16 cellular contexts compared by ENCODE assay signal in genomic region chr5:87539839-87540238, GRCh38.
DNase-seq lines count a peak whose midpoint lies in the region; ATAC-seq, FAIRE-seq and TF ChIP-seq lines count a peak whose summit lies in the region.
"Had no signal": no experiment of that assay in that cellular context is flagged by ENCODE, and none has a peak within 500 bp of the region (broad histone marks: within the 10 kb centered on the region; RNA-seq: fewer than 3 reads in every experiment).

No MANE protein-coding gene starts in this region.

- H3K79me1 ChIP-seq in H1 (ENCODE audit: low read depth, low read length) = no peaks in the 10 kb centered on the region

- no peaks in the 10 kb centered on the region for H3K4me1 ChIP-seq in H1 (replicated peaks in 1 of 4; ENCODE audit: control insufficient read depth in 3 of 4, insufficient read depth in 4 of 4, low read length in 3 of 4)
- H3K4me1 ChIP-seq: SJSA1 had no signal

- H2AFZ ChIP-seq in H1 (ENCODE audit: low read length) = no peak overlapping the region
- H2AFZ ChIP-seq: PC-9 had no signal

- no peaks in the 10 kb centered on the region for H3K27me3 ChIP-seq in H1 (replicated peaks in 1 of 4; ENCODE audit: control insufficient read depth in 3 of 4, extremely low read depth in 1 of 4, insufficient read depth in 3 of 4, low read length in 3 of 4)
- H3K27me3 ChIP-seq in WERI-Rb-1 (ENCODE audit: insufficient read depth, low read depth, severe bottlenecking) = no peaks in the 10 kb centered on the region
- H3K27me3 ChIP-seq: SJSA1 had no signal

- H3K9ac ChIP-seq in H1 (replicated peaks in 1 of 4; ENCODE audit: extremely low read depth in 1 of 4, low read depth in 3 of 4, low read length in 3 of 4) = no peak overlapping the region

- no peak overlapping the region for H3K56ac ChIP-seq in H1 (replicated peaks; ENCODE audit: insufficient read length, low read depth, low read length)

- POLR2A ChIA-PET in H1 (lab: Charles Lee; ENCODE audit: partially characterized antibody) = no interaction called here

- no peak for ATAC-seq in GM18858 (IDR thresholded peaks at IDR 0.05; ENCODE audit: unreplicated experiment)

- H3K18ac ChIP-seq in H1 (ENCODE audit: extremely low read depth, low read length) = no peak overlapping the region

- CTCF ChIA-PET in H1 (lab: Charles Lee; ENCODE audit: partially characterized antibody) = no interaction called here

- H4K5ac ChIP-seq in H1 (ENCODE audit: insufficient read length, low read depth, low read length) = no peak overlapping the region

- peak; percentile 66 for TF ChIP-seq CTCF in LNCaP clone FGC (IDR thresholded peaks at IDR 0.05; ENCODE audit: control insufficient read depth, extremely low read depth, insufficient read depth)
- TF ChIP-seq CTCF in H1 (IDR thresholded peaks at IDR 0.05; ENCODE audit: control extremely low read depth in 1 of 3, insufficient read depth in 1 of 3, low read depth in 1 of 3, low read length in 3 of 3) = no peak
- TF ChIP-seq CTCF in WERI-Rb-1 (IDR thresholded peaks at IDR 0.05; ENCODE audit: low read depth, low read length) = no peak

- peak; percentile 16 to 20; a peak in 3 of 4 replicates for TF ChIP-seq RAD21 in H1 (IDR thresholded peaks at IDR 0.05 in 1 of 2, conservative IDR thresholded peaks at IDR 0.05 in 1 of 2; ENCODE audit: low read depth in 2 of 2, low read length in 2 of 2)

- no peaks in the 10 kb centered on the region for H3K79me2 ChIP-seq in H1 (ENCODE audit: control insufficient read depth in 1 of 2, insufficient read depth in 2 of 2, low read length in 2 of 2)

- TF ChIP-seq POLR2A in H1 (IDR thresholded peaks at IDR 0.05; ENCODE audit: control extremely low read depth in 1 of 2, low read depth in 2 of 2, low read length in 2 of 2) = no peak

- no peak overlapping the region for H2BK20ac ChIP-seq in H1 (ENCODE audit: low read length)

- H3K4ac ChIP-seq in H1 (replicated peaks; ENCODE audit: insufficient read length, low read depth, low read length) = no peak overlapping the region

- no peak for FAIRE-seq in H1 (lab: Jason Lieb, UNC)

- H4K20me1 ChIP-seq in H1 (replicated peaks in 1 of 2; ENCODE audit: control insufficient read depth in 1 of 2, insufficient read depth in 2 of 2, low read length in 2 of 2) = no peaks in the 10 kb centered on the region

- H4K91ac ChIP-seq in H1 (replicated peaks; ENCODE audit: insufficient read length, low read length) = no peak overlapping the region

- H3K27ac ChIP-seq in H1 (ENCODE audit: low read depth, low read length) (no peak overlapping the region), WERI-Rb-1 (no peak overlapping the region)
- H3K27ac ChIP-seq: PC-9, SJSA1 had no signal

- no peak overlapping the region for H2BK5ac ChIP-seq in H1 (ENCODE audit: low read depth, low read length)

- H3K4me2 ChIP-seq in H1 (ENCODE audit: insufficient read depth in 1 of 2, low read depth in 2 of 2, low read length in 2 of 2) = no peak overlapping the region
- H3K4me2 ChIP-seq: PC-9 had no signal

- no peak overlapping the region for H4K8ac ChIP-seq in H1 (ENCODE audit: extremely low read depth, insufficient read depth, low read length)

- H2BK120ac ChIP-seq in H1 (replicated peaks; ENCODE audit: low read depth, low read length) = no peak overlapping the region

- H3K23ac ChIP-seq in H1 (ENCODE audit: insufficient read length) = no peak overlapping the region

- peak; percentile 22 for DNase-seq in DMS53 (lab: John Stamatoyannopoulos, UW)
- DNase-seq in DMS53 treated with DMSO at 0.1 percent for 48 hours (lab: John Stamatoyannopoulos, UW; ENCODE audit: unreplicated experiment) = no peak
- peak; percentile 63 for DNase-seq in LNCaP clone FGC (ENCODE audit: low read depth)
- DNase-seq in NCI-H526 treated with DMSO at 0.1 percent for 48 hours (lab: John Stamatoyannopoulos, UW) = peak; percentile 39
- no peak for DNase-seq in H1 (ENCODE audit: low read depth in 1 of 2, low spot score in 2 of 2)
- DNase-seq in NCI-H524 treated with DMSO at 0.1 percent for 48 hours (lab: John Stamatoyannopoulos, UW) = no peak
- DNase-seq in WERI-Rb-1 = no peak
- DNase-seq: CD4-positive, alpha-beta memory T cell; DMS79 treated with DMSO at 0.1 percent for 48 hours; H9; KG1; NCI-H1092; NCI-H146; PC-9 had no signal

- no peaks in the 10 kb centered on the region for H3K9me3 ChIP-seq in H1 (ENCODE audit: insufficient read depth in 2 of 2, low read depth in 1 of 2, low read length in 1 of 2)
- no peaks in the 10 kb centered on the region for H3K9me3 ChIP-seq in WERI-Rb-1 (ENCODE audit: severe bottlenecking)
- H3K9me3 ChIP-seq: SJSA1 had no signal

- H2AK5ac ChIP-seq in H1 (ENCODE audit: low read depth, low read length) = no peak overlapping the region

- H2BK12ac ChIP-seq in H1 (ENCODE audit: low read depth, low read length) = no peak overlapping the region

- no peak overlapping the region for H2BK15ac ChIP-seq in H1 (ENCODE audit: low read length)

- no peak overlapping the region for H3K14ac ChIP-seq in H1 (ENCODE audit: insufficient read length)

- 92% methylated on average over 1 of the region's 1 CpG; no CpG with 5 or more reads in 1 of the 2 experiments for WGBS in H1 (ENCODE audit: extremely low coverage in 1 of 2, insufficient coverage in 1 of 2, insufficient read length in 1 of 2, insufficient replicate concordance in 2 of 2, low coverage in 1 of 2, low lambda C conversion rate in 2 of 2, missing lambda C conversion rate in 1 of 2), 2 experiments

- H3K4me3 ChIP-seq in LNCaP clone FGC (ENCODE audit: low read depth, low read length) (no peak overlapping the region), H1 (ENCODE audit: extremely low read depth in 1 of 4, insufficient read depth in 2 of 4, low read depth in 3 of 4, low read length in 4 of 4) (no peak overlapping the region), WERI-Rb-1 (ENCODE audit: low read depth, low read length) (no peak overlapping the region)
- H3K4me3 ChIP-seq: PC-9, SJSA1 had no signal

- no peak for TF ChIP-seq EP300 in H1 (IDR thresholded peaks at IDR 0.05; ENCODE audit: borderline replicate concordance in 1 of 2, low read depth in 2 of 2, low read length in 2 of 2)

- no peaks in the 10 kb centered on the region for H3K23me2 ChIP-seq in H1 (ENCODE audit: low read depth, low read length)

- H3K36me3 ChIP-seq in H1 (ENCODE audit: control insufficient read depth in 2 of 4, insufficient read depth in 4 of 4, low read length in 3 of 4) = no peaks in the 10 kb centered on the region
- H3K36me3 ChIP-seq in WERI-Rb-1 = no peaks in the 10 kb centered on the region
- H3K36me3 ChIP-seq: SJSA1 had no signal

TF ChIP-seq in H1, 55 proteins besides CTCF, POLR2A, EP300 and RAD21 (continues in another document):
- TF ChIP-seq YY1 (IDR thresholded peaks at IDR 0.05; ENCODE audit: low read depth, low read length) (no peak), FOSL1 (IDR thresholded peaks at IDR 0.05; ENCODE audit: insufficient read depth, low read depth, low read length) (no peak), SP1 (IDR thresholded peaks at IDR 0.05; ENCODE audit: low read depth, low read length) (no peak), GABPA (IDR thresholded peaks at IDR 0.05; ENCODE audit: borderline replicate concordance, insufficient read depth, low read length) (no peak), JUND (IDR thresholded peaks at IDR 0.05; ENCODE audit: low read length) (no peak), SIN3A (conservative IDR thresholded peaks at IDR 0.05 in 1 of 2, IDR thresholded peaks at IDR 0.05 in 1 of 2; ENCODE audit: low read depth in 1 of 2, low read length in 2 of 2) (no peak), HDAC6 (IDR thresholded peaks at IDR 0.05; ENCODE audit: low read depth, low read length) (no peak), TCF12 (IDR thresholded peaks at IDR 0.05; ENCODE audit: low read depth, low read length) (no peak)

Comparison
In these comparisons a context has a peak if more than half of its experiments do, and no peak if none do; other contexts are left out.
1. DNase-seq: peak in DMS53 (single experiment), LNCaP clone FGC (single experiment) and NCI-H526 treated with DMSO at 0.1 percent for 48 hours (single experiment); none in DMS53 treated with DMSO at 0.1 percent for 48 hours (single experiment), H1 (0 of 2), NCI-H524 treated with DMSO at 0.1 percent for 48 hours (single experiment) and WERI-Rb-1 (single experiment).